ENCODE assay signal across 1 cellular context in the genomic region with DNA sequence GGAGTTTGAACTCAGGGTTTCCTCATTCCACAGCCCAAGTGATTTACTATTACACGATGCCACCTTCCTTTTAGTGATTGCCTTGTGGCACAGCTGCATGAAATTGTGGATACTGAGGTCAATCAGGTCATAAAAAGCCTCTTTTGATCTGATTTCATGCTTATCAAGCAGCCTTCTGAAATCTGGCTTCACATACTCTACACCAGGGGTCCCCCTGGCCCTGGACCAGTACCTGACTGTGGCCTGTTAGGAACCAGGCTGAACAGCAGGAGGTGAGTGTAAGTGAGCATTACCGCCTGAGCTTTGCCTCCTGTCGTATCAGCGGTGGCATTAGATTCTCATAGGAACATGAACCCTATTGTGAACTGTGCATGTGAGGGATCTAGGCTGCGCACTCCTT.
TF ChIP-seq lines count a peak whose summit lies in the region.

No MANE protein-coding gene starts in this region.

TF ChIP-seq in endothelial cell of umbilical vein, 7 proteins besides CTCF, POLR2A, EP300 and RAD21 (continued from another document):
- TF ChIP-seq FOS (IDR thresholded peaks at IDR 0.05; ENCODE audit: borderline replicate concordance, insufficient read depth, low read length) (no peak), POLR2AphosphoS5 (IDR thresholded peaks at IDR 0.05; ENCODE audit: insufficient read depth, low read depth, low read length) (no peak), MYC (IDR thresholded peaks at IDR 0.05; ENCODE audit: low read depth, low read length) (no peak), JUN (IDR thresholded peaks at IDR 0.05; ENCODE audit: borderline replicate concordance, insufficient read depth, insufficient read length, low read depth) (no peak)
